9 cellular contexts compared by ENCODE assay signal in genomic region chr17:38893612-38894011, GRCh38. TPM values are rescaled to one million over a fixed set of nuclear protein-coding genes. Genes with fewer than 3 reads are reported as not detected.
DNase-seq lines count a peak whose midpoint lies in the region; ATAC-seq and TF ChIP-seq lines count a peak whose summit lies in the region.
"Had no signal": no experiment of that assay in that cellular context is flagged by ENCODE, and none has a peak within 500 bp of the region (broad histone marks: within the 10 kb centered on the region; RNA-seq: fewer than 3 reads in every experiment).

No MANE protein-coding gene starts in this region.

- no peaks in the 10 kb centered on the region for H3K9me3 ChIP-seq in Loucy (ENCODE audit: insufficient read depth, low read depth, low read length)
- H3K9me3 ChIP-seq in left ventricle myocardium inferior (replicated peaks), result no peaks in the 10 kb centered on the region

- peaks cover 84% of the 10 kb centered on the region; the same call in 1 of the 2 replicates for H3K36me3 ChIP-seq in Loucy (ENCODE audit: insufficient read depth, low read length)
- peaks cover 47% of the 10 kb centered on the region for H3K36me3 ChIP-seq in left ventricle myocardium inferior

- H3K27ac ChIP-seq in left ventricle myocardium inferior (replicated peaks), result peak overlapping the region; percentile 86

- peak overlapping the region; percentile 45 for H3K9ac ChIP-seq in Loucy (ENCODE audit: low read depth, low read length, poor library complexity, severe bottlenecking)

- H3K4me3 ChIP-seq in Loucy (ENCODE audit: low read length, poor library complexity, severe bottlenecking) (no peak overlapping the region), left ventricle myocardium inferior (peak overlapping the region; percentile 1)

- H3K27me3 ChIP-seq in Loucy (ENCODE audit: insufficient read depth, low read length, poor library complexity, severe bottlenecking) (no peaks in the 10 kb centered on the region), left ventricle myocardium inferior (ENCODE audit: low read depth) (no peaks in the 10 kb centered on the region)

- H3K4me1 ChIP-seq in Loucy (ENCODE audit: insufficient read depth, low read length, poor library complexity, severe bottlenecking) (peaks cover 45% of the 10 kb centered on the region), left ventricle myocardium inferior (peaks cover 80% of the 10 kb centered on the region)

- peaks cover 11% of the 10 kb centered on the region for H4K20me1 ChIP-seq in Loucy (ENCODE audit: insufficient read depth, low read length, poor library complexity, severe bottlenecking)

- H2AFZ ChIP-seq in Loucy (ENCODE audit: low read length), result no peak overlapping the region

- no peak for TF ChIP-seq CTCF in Loucy (conservative IDR thresholded peaks at IDR 0.05; ENCODE audit: low read length)
- no peak for TF ChIP-seq CTCF in left ventricle myocardium inferior (IDR thresholded peaks at IDR 0.05; ENCODE audit: borderline replicate concordance)

- H3K4me2 ChIP-seq in Loucy (ENCODE audit: low read depth, low read length, poor library complexity, severe bottlenecking), result peak overlapping the region; percentile 43

- no peak for ATAC-seq in HG03039 (IDR thresholded peaks at IDR 0.05; ENCODE audit: unreplicated experiment)

- DNase-seq in activated T-cell treated with anti-CD3 and anti-CD28 coated beads, Interleukin-2, amount 50 U/mL, for 48 hours, result peak; percentile 63 to 68
- DNase-seq in left ventricle myocardium inferior, result peak; percentile 56
- DNase-seq in stimulated activated CD8-positive, alpha-beta memory T cell treated with anti-CD3 and anti-CD28 coated beads, Interleukin-4, amount 100 ng/mL, for 24 hours (ENCODE audit: low read depth), result peak; percentile 48
- no peak for DNase-seq in NCI-H1092 treated with DMSO at 0.1 percent for 48 hours (lab: John Stamatoyannopoulos, UW)
- DNase-seq in iPS-NIHi7 (ENCODE audit: extremely low spot score), result no peak
- no peak for DNase-seq in glomerular visceral epithelial cell (ENCODE audit: extremely low spot score)
- DNase-seq: NCI-H1105 had no signal

- peaks cover 56% of the 10 kb centered on the region for H3K79me2 ChIP-seq in Loucy (ENCODE audit: insufficient read depth, low read length)

- H3K9me2 ChIP-seq in Loucy (replicated peaks; ENCODE audit: low read depth, low read length), result no peaks in the 10 kb centered on the region

- intact Hi-C loops in left ventricle myocardium inferior (cut with micrococcal nuclease), result no loop called here

- H3F3A ChIP-seq in Loucy (ENCODE audit: low read depth), result no peaks in the 10 kb centered on the region

RNA-seq across cellular contexts. Expression of gene LASP1, which starts 23.8 kb away (rescaled TPM):
- 29.4 TPM for total RNA-seq in left ventricle myocardium inferior

RNA-seq across cellular contexts. Expression of gene RPL23, which starts 40.1 kb away (rescaled TPM):
- 760 TPM for total RNA-seq in left ventricle myocardium inferior

Comparison
In these comparisons a context has a peak if more than half of its experiments do, and no peak if none do; other contexts are left out.
1. DNase-seq: peak in activated T-cell treated with anti-CD3 and anti-CD28 coated beads, Interleukin-2, amount 50 U/mL, for 48 hours (2 of 2), left ventricle myocardium inferior (single experiment) and stimulated activated CD8-positive, alpha-beta memory T cell treated with anti-CD3 and anti-CD28 coated beads, Interleukin-4, amount 100 ng/mL, for 24 hours (single experiment); none in NCI-H1092 treated with DMSO at 0.1 percent for 48 hours (single experiment), iPS-NIHi7 (single experiment) and glomerular visceral epithelial cell (single experiment).